In the genomic region with DNA sequence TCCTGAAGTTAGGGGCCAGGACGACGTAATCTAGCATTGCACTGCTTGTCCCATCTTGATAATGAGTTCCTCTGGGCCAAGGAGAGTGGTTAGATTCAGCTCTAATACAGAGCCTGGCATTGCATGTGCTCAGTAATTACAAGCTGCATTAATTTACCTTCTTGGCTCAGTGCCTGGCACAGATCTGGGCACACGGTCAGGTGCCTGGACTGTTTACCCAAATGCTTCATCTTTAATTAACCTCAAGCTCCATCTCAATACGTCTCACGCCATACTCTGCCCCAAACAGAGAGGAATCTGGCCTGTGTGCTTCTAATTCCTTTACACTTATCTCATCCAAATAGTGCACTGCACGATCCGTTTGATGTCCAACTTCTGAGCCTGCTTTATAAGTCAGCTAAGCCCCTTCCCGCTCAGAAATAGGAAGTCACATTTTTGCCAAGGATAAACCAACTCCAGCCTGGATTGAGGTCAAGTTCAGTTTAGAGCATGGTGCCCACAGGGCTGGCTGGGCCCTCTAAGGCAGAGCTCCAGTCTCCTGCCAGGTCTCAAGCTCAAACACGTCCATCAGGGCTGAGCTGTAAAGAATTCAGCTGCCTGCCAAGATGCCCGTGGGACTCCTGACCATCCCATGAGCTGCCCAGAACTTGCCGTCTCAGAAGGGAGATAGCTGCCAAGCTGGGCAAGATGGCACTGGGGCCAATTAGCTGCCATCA, we compare ENCODE assay signal across 13 cellular contexts.
DNase-seq lines count a peak whose midpoint lies in the region; ATAC-seq and TF ChIP-seq lines count a peak whose summit lies in the region.
"Had no signal": no experiment of that assay in that cellular context is flagged by ENCODE, and none has a peak within 500 bp of the region (broad histone marks: within the 10 kb centered on the region; RNA-seq: fewer than 3 reads in every experiment).

No MANE protein-coding gene starts in this region.

- TF ChIP-seq CTCF in left ventricle myocardium inferior (IDR thresholded peaks at IDR 0.05; ENCODE audit: borderline replicate concordance): no peak

- ATAC-seq in sciatic nerve (no peak), GM18909 (IDR thresholded peaks at IDR 0.05; ENCODE audit: poor library complexity, unreplicated experiment) (no peak)
- ATAC-seq: activated T-helper 17 cell treated with anti-CD3 and anti-CD28 coated beads, Interleukin-2, amount 50 U/mL, for 72 hours; stimulated activated naive B cell treated with anti-CD40 and anti-IgM and Interleukin-4, amounts not matched to agents 10 μg/mL and 1 μg/mL and 100 μg/mL, for 72 hours had no signal

- H3K36me3 ChIP-seq in MG63: 0 out of 2 replicates have a peak, but pooled peaks cover 3% of the 10 kb centered on the region
- H3K36me3 ChIP-seq in left ventricle myocardium inferior: no peaks in the 10 kb centered on the region
- H3K36me3 ChIP-seq: BE2C had no signal

- no peaks in the 10 kb centered on the region for H3K9me3 ChIP-seq in MG63
- no peaks in the 10 kb centered on the region for H3K9me3 ChIP-seq in left ventricle myocardium inferior (replicated peaks)
- H3K9me3 ChIP-seq: BE2C had no signal

- peak overlapping the region; percentile 23 for H3K27ac ChIP-seq in left ventricle myocardium inferior (replicated peaks)
- H3K27ac ChIP-seq: VCaP had no signal

- H3K4me1 ChIP-seq in left ventricle myocardium inferior: peaks cover 59% of the 10 kb centered on the region
- H3K4me1 ChIP-seq: BE2C had no signal

- H3K27me3 ChIP-seq in MG63 (no peaks in the 10 kb centered on the region), left ventricle myocardium inferior (ENCODE audit: low read depth) (peaks cover 5% of the 10 kb centered on the region)
- H3K27me3 ChIP-seq: BE2C had no signal

- intact Hi-C loops in left ventricle myocardium inferior (cut with micrococcal nuclease) (no loop called here), sciatic nerve (cut with DNase I) (no loop called here)

- DNase-seq in MG63: peak; percentile 99
- DNase-seq in cerebellar cortex (ENCODE audit: low spot score): peak; percentile 96
- no peak for DNase-seq in left ventricle myocardium inferior
- DNase-seq in sciatic nerve (ENCODE audit: low spot score): peak; percentile 36
- no peak for DNase-seq in NCI-H345 treated with DMSO at 0.1 percent for 48 hours (lab: John Stamatoyannopoulos, UW; ENCODE audit: unreplicated experiment)
- DNase-seq in NK-92 treated with Interleukin-12 subunit alpha and Interleukin-12 subunit beta, amount 100 ng/mL, for 24 hours (lab: John Stamatoyannopoulos, UW): no peak
- no peak for DNase-seq in AG08395 (ENCODE audit: low spot score)
- DNase-seq: BE2C; NCI-H526 treated with DMSO at 0.1 percent for 48 hours; stimulated activated naive B cell treated with anti-CD40 and anti-IgM and Interleukin-4, amounts not matched to agents 10 μg/mL and 1 μg/mL and 100 μg/mL, for 72 hours had no signal

- H3K4me3 ChIP-seq in MG63 (no peak overlapping the region), left ventricle myocardium inferior (no peak overlapping the region)

Comparison
In these comparisons a context has a peak if more than half of its experiments do, and no peak if none do; other contexts are left out.
1. DNase-seq: peak in MG63 (single experiment), cerebellar cortex (single experiment) and sciatic nerve (single experiment); none in left ventricle myocardium inferior (single experiment), NCI-H345 treated with DMSO at 0.1 percent for 48 hours (single experiment), NK-92 treated with Interleukin-12 subunit alpha and Interleukin-12 subunit beta, amount 100 ng/mL, for 24 hours (single experiment) and AG08395 (single experiment).